Comparison of ENCODE assay signal across 8 cellular contexts in the genomic region with DNA sequence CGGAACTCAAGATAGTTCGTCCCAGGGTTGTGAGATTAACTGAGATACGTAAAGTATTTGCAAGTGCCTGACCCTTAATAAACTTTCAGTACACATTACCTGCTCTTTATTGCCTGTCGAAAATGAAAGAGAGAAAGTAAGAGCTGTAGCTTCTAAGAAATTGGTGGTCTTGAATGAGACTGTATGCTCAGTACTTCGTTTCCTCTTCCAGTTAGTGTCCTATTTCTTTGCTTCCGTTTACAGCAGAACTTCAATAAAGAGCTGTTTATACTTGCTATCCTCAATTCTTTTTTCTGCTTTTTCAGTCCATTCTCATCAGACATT. TPM values are rescaled to one million over a fixed set of nuclear protein-coding genes. Genes with fewer than 3 reads are reported as not detected.
DNase-seq lines count a peak whose midpoint lies in the region; ATAC-seq, FAIRE-seq and TF ChIP-seq lines count a peak whose summit lies in the region.

No MANE protein-coding gene starts in this region.

- H3K27ac ChIP-seq in DND-41 (ENCODE audit: low read length), result peak overlapping the region; percentile 87
- H3K27ac ChIP-seq in GM12878 (ENCODE audit: control insufficient read depth, insufficient read depth), result peak overlapping the region; percentile 92

- SMC1A ChIA-PET in GM12878 (lab: Charles Lee; ENCODE audit: uncharacterized antibody, unreplicated experiment), result interaction anchor here (0.6 to 3.9 kb wide), 8 partner anchors 10 to 147 kb away, joined by 3 to 23 read pairs (median 3); no protein-coding TSS in a partner anchor

- TF ChIP-seq POLR2A in GM12878 (IDR thresholded peaks at IDR 0.05; ENCODE audit: low read depth, low read length), result no peak

- 0% methylated on average over 6 of the region's 6 CpGs for WGBS in GM12878 (ENCODE audit: insufficient coverage, insufficient replicate concordance, low lambda C conversion rate, missing lambda C conversion rate)

- H3K79me2 ChIP-seq in DND-41 (ENCODE audit: insufficient read depth, low read length) (peaks cover 53% of the 10 kb centered on the region), GM12878 (ENCODE audit: control insufficient read depth, insufficient read depth, low read length) (peaks cover 34% of the 10 kb centered on the region)

- H3K9ac ChIP-seq in DND-41 (ENCODE audit: low read depth, low read length) (peak overlapping the region; percentile 75), GM12878 (ENCODE audit: control insufficient read depth, insufficient read depth, low read length) (peak overlapping the region; percentile 85)

- H3K4me2 ChIP-seq in DND-41 (ENCODE audit: insufficient read depth, low read length) (peak overlapping the region; percentile 94), GM12878 (ENCODE audit: control insufficient read depth, insufficient read depth) (peak overlapping the region; percentile 89)

- in situ Hi-C loops in GM12878 (cut with MboI), result no loop called here

- CTCF ChIA-PET in GM12878 (lab: Yijun Ruan, JAX), result interaction anchor here (1.4 to 3.7 kb wide), 3 partner anchors 12 to 140 kb away, joined by 5 to 26 read pairs (median 13); no protein-coding TSS in a partner anchor

- POLR2A ChIA-PET in GM12878 (lab: Charles Lee), result interaction anchor here (1.4 to 1.5 kb wide), 3 partner anchors 9 to 49 kb away, joined by 3 to 6 read pairs (median 3); no protein-coding TSS in a partner anchor

- H2AFZ ChIP-seq in DND-41 (ENCODE audit: low read depth, low read length) (peak overlapping the region; percentile 94), GM12878 (ENCODE audit: control insufficient read depth, low read depth, low read length) (peak overlapping the region; percentile 97)

- H3K27me3 ChIP-seq in DND-41 (ENCODE audit: insufficient read depth, low read length, poor library complexity), result no peaks in the 10 kb centered on the region
- no peaks in the 10 kb centered on the region for H3K27me3 ChIP-seq in GM12878 (replicated peaks in 1 of 2; ENCODE audit: control insufficient read depth in 2 of 2, insufficient read depth in 2 of 2, low read length in 1 of 2)

- DNase-seq in DND-41, result no peak
- no peak for DNase-seq in GM12878 (ENCODE audit: low read depth, low spot score)
- no peak for DNase-seq in mucosa of descending colon
- DNase-seq in stimulated activated CD4-positive, alpha-beta T cell treated with anti-CD3 and anti-CD28 coated beads, Interleukin-4, amount 100 ng/mL, for 24 hours, result no peak
- DNase-seq in NCI-H2029 treated with DMSO at 0.1 percent for 48 hours (lab: John Stamatoyannopoulos, UW), result no peak
- no peak for DNase-seq in NCI-H526 treated with DMSO at 0.1 percent for 48 hours (lab: John Stamatoyannopoulos, UW)

- peak; percentile 21 for ATAC-seq in DND-41 (ENCODE audit: insufficient read depth, low read depth)
- peak; percentile 82 for ATAC-seq in GM19468 (IDR thresholded peaks at IDR 0.05; ENCODE audit: extremely low read depth, unreplicated experiment)
- ATAC-seq in HG03558 (IDR thresholded peaks at IDR 0.05; ENCODE audit: extremely low read depth, unreplicated experiment), result peak; percentile 46
- ATAC-seq in GM12878, result peak; percentile 67
- ATAC-seq in mucosa of descending colon, result peak; percentile 28

- H4K20me1 ChIP-seq in DND-41 (ENCODE audit: insufficient read depth, low read length), result peaks cover 15% of the 10 kb centered on the region; the same call in 1 of the 2 replicates
- peaks cover 1% of the 10 kb centered on the region; the same call in 1 of the 2 replicates for H4K20me1 ChIP-seq in GM12878 (ENCODE audit: control insufficient read depth, insufficient read depth)

- TF ChIP-seq RAD21 in GM12878 (IDR thresholded peaks at IDR 0.05; ENCODE audit: insufficient read depth, low read depth, low read length), result no peak

- BruUV-seq in GM12878 (replicated peaks; lab: Mats Ljungman, UMichigan), result TSS peak; percentile 79

- H3K9me3 ChIP-seq in DND-41 (ENCODE audit: insufficient read depth, low read length, severe bottlenecking) (no peaks in the 10 kb centered on the region), GM12878 (replicated peaks; ENCODE audit: control insufficient read depth, insufficient read depth, low read length) (no peaks in the 10 kb centered on the region; the same call in 2 of the 3 replicates), mucosa of descending colon (no peaks in the 10 kb centered on the region)

- H3K4me3 ChIP-seq in DND-41 (ENCODE audit: low read depth in 1 of 2, low read length in 2 of 2), result peak overlapping the region; percentile 86 to 91
- peak overlapping the region; percentile 88 for H3K4me3 ChIP-seq in GM12878
- peak overlapping the region; percentile 50 for H3K4me3 ChIP-seq in mucosa of descending colon

- H3K4me1 ChIP-seq in DND-41 (ENCODE audit: insufficient read depth, low read length) (peaks cover 30% of the 10 kb centered on the region), GM12878 (ENCODE audit: control insufficient read depth, insufficient read depth, low read length) (no peaks in the 10 kb centered on the region; the same call in 1 of the 2 replicates), mucosa of descending colon (ENCODE audit: low read depth) (peaks cover 18% of the 10 kb centered on the region)

- intact Hi-C loops in GM12878 (cut with micrococcal nuclease; ENCODE audit: unreplicated experiment), result loop anchor here (10.0 kb wide), 1 partner anchor 452 kb away; no protein-coding TSS in a partner anchor
- intact Hi-C loops in mucosa of descending colon (cut with DNase I, micrococcal nuclease), result no loop called here

- FAIRE-seq in GM12878 (lab: Jason Lieb, UNC), result no peak

- no peak for TF ChIP-seq CTCF in DND-41 (IDR thresholded peaks at IDR 0.05; ENCODE audit: borderline replicate concordance, extremely low read depth, low read length, poor library complexity, severe bottlenecking)
- no peak for TF ChIP-seq CTCF in GM12878 (IDR thresholded peaks at IDR 0.05 in 2 of 3, conservative IDR thresholded peaks at IDR 0.05 in 1 of 3; ENCODE audit: control insufficient read depth in 2 of 3, extremely low read depth in 1 of 3, insufficient read depth in 1 of 3, low read depth in 3 of 3, low read length in 3 of 3)
- TF ChIP-seq CTCF in mucosa of descending colon (IDR thresholded peaks at IDR 0.05), result no peak

- TF ChIP-seq EP300 in GM12878 (IDR thresholded peaks at IDR 0.05; ENCODE audit: borderline replicate concordance in 1 of 2, control insufficient read depth in 1 of 2, low read depth in 2 of 2, low read length in 2 of 2), result no peak

- RAD21 ChIA-PET in GM12878 (lab: Charles Lee; ENCODE audit: unreplicated experiment), result interaction anchor here (0.6 to 1.8 kb wide), 2 partner anchors 23 to 329 kb away, joined by 3 to 4 read pairs; no protein-coding TSS in a partner anchor

- H3K36me3 ChIP-seq in DND-41 (ENCODE audit: insufficient read depth, low read length) (peaks cover 7% of the 10 kb centered on the region), GM12878 (ENCODE audit: control insufficient read depth in 2 of 2, insufficient read depth in 2 of 2, low read length in 1 of 2) (no peaks in the 10 kb centered on the region), mucosa of descending colon (ENCODE audit: low read depth) (no peaks in the 10 kb centered on the region)

TF ChIP-seq in GM12878, 131 proteins besides CTCF, POLR2A, EP300 and RAD21:
- TF ChIP-seq SMAD5 (IDR thresholded peaks at IDR 0.05; ENCODE audit: low read depth) (no peak), ETV6 (conservative IDR thresholded peaks at IDR 0.05 in 1 of 2, IDR thresholded peaks at IDR 0.05 in 1 of 2; ENCODE audit: borderline replicate concordance in 1 of 2, low read depth in 1 of 2) (peak in 1 of 2 experiments; percentile 52; a peak in 1 of 4 replicates), SMC3 (IDR thresholded peaks at IDR 0.05; ENCODE audit: borderline replicate concordance, low read length) (peak; percentile 9; the same call in 1 of the 2 replicates), SPI1 (IDR thresholded peaks at IDR 0.05; ENCODE audit: borderline replicate concordance, insufficient read depth, low read depth, low read length) (peak; percentile 40; the same call in 1 of the 2 replicates)

RNA-seq across cellular contexts. Expression of a gene that starts 0.5 kb away (rescaled TPM):
- total RNA-seq in GM12878 (2013; cell fraction: nucleolus; rRNA removed), result 27.7 and 32.0 TPM in 2 replicates
- 13.0 and 15.1 TPM in 2 replicates for total RNA-seq in GM12878 (2014; rRNA removed)
- 25.3 and 26.0 TPM in 2 replicates for total RNA-seq in GM12878 (2014; rRNA removed; fragmentation: Illumina TruSeq; extraction: Trizol)
- total RNA-seq in GM12878 (2021), result 12.1 and 13.0 TPM in 2 replicates
- 3.5 TPM for polyA plus RNA-seq in GM12878 (2011; ENCODE audit: low read depth)
- 8.5 and 14.8 TPM in 2 replicates for polyA plus RNA-seq in GM12878 (2011; rRNA removed)
- 3.5 and 4.3 TPM in 2 replicates for polyA plus RNA-seq in GM12878 (2011; cell fraction: cytosol; rRNA removed)
- 2.9 and 4.1 TPM in 2 replicates for polyA plus RNA-seq in GM12878 (2011; cell fraction: nucleus; rRNA removed)
- 4.9 and 5.2 TPM in 2 replicates for polyA plus RNA-seq in GM12878 (2012)
- polyA plus RNA-seq in GM12878 (2014; fragmentation: Illumina TruSeq; extraction: Trizol), result 14.3 and 18.6 TPM in 2 replicates
- polyA plus RNA-seq in GM12878 (2014; fragmentation: Nextera tagmentation; extraction: Ambion mirVana), result 10 to 100 TPM; 11.4 to 19.2 TPM
- 6.3 and 8.9 TPM in 2 replicates for polyA plus RNA-seq in GM12878 (2014; rRNA removed)
- polyA plus RNA-seq in GM12878 (2016; fragmentation: Nextera tagmentation; extraction: Ambion mirVana), result 10 to 100 TPM; 16.0 to 18.2 TPM
- polyA minus RNA-seq in GM12878 (2011; rRNA and poly(A)+ RNA removed), result 3.4 and 4.2 TPM in 2 replicates
- 4.4 and 6.5 TPM in 2 replicates for polyA minus RNA-seq in GM12878 (2011; cell fraction: cytosol; rRNA and poly(A)+ RNA removed)
- 4.6 and 7.0 TPM in 2 replicates for polyA minus RNA-seq in GM12878 (2011; cell fraction: nucleus; rRNA and poly(A)+ RNA removed)
- total RNA-seq in mucosa of descending colon, result 10 to 100 TPM in 2 of 3 donors, 1 to 10 TPM in 1; 8.8 to 11.3 (median 10.6) TPM

Comparison
In these comparisons a context has a peak if more than half of its experiments do, and no peak if none do; other contexts are left out.
1. ATAC-seq: peak in every context shown above with its lines; median percentile 82 in GM19468; 67 in GM12878; 46 in HG03558; 28 in mucosa of descending colon; 21 in DND-41.